In genomic region chr3:107654218-107654617, GRCh38 we compare ENCODE assay signal across 2 cellular contexts.
TF ChIP-seq lines count a peak whose summit lies in the region.

No MANE protein-coding gene starts in this region.

TF ChIP-seq in HepG2, 621 proteins besides CTCF, POLR2A, EP300 and RAD21:
- TF ChIP-seq ZNF552 (CRISPR knock-in tag; IDR thresholded peaks at IDR 0.05; ENCODE audit: borderline replicate concordance), result no peak
- TF ChIP-seq ZBTB34 (CRISPR knock-in tag; IDR thresholded peaks at IDR 0.05), result no peak
- no peak for TF ChIP-seq ZFAT (CRISPR knock-in tag; conservative IDR thresholded peaks at IDR 0.05)
- TF ChIP-seq MAFK (conservative IDR thresholded peaks at IDR 0.05 in 1 of 2, IDR thresholded peaks at IDR 0.05 in 1 of 2; ENCODE audit: low read length in 2 of 2), result peak; percentile 45 to 76; a peak in 3 of 4 replicates
- no peak for TF ChIP-seq SNAI1 (CRISPR knock-in tag; IDR thresholded peaks at IDR 0.05; ENCODE audit: borderline replicate concordance)
- TF ChIP-seq MAFF (IDR thresholded peaks at IDR 0.05; ENCODE audit: low read depth, low read length), result peak; percentile 47; the same call in 1 of the 2 replicates
- TF ChIP-seq ZBTB25 (CRISPR knock-in tag; IDR thresholded peaks at IDR 0.05), result no peak

TF ChIP-seq in GM12878, 131 proteins besides CTCF, POLR2A, EP300 and RAD21 (continued from another document):
- TF ChIP-seq ZBTB40 (IDR thresholded peaks at IDR 0.05; ENCODE audit: borderline replicate concordance) (peak; percentile 56; the same call in 1 of the 2 replicates), SPI1 (IDR thresholded peaks at IDR 0.05; ENCODE audit: borderline replicate concordance, insufficient read depth, low read depth, low read length) (no peak), E2F4 (IDR thresholded peaks at IDR 0.05; ENCODE audit: low read depth, low read length) (no peak), E4F1 (IDR thresholded peaks at IDR 0.05; ENCODE audit: borderline replicate concordance, partially characterized antibody) (no peak), ZNF622 (IDR thresholded peaks at IDR 0.05) (no peak)
